Comparison of ENCODE assay signal across 8 cellular contexts in the genomic region with DNA sequence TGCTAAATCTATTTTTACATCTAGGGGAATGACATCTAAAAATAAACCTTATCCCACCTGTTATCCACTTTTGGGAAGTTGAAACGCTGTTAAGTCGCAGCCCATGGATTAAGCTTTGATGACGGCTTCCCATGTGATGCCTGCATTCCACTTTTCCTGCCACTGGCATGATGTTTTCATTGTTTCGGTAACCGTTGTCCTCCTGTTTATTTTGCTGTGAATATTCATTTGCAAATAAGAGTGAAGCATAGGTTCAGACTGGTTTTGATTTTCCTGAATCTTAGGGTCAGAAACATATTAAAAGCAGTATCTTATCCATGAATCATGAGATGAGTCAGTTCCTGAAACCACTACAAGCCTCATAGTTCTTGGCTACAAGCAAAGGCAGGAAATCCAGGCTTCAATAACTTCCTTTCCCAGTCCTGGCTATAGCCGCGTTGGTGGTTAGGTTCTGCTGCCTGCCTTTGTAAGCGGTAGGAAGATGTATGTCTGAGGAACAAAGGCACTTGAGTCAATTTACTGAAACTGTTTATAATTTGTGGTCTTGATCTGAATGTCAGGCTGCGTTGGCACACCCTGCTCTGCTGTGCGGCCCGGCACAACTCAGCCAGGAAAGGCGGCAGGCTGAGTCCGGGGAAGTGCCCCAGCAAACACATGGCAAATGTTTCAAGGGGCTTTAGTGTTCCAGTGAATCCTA. TPM values are rescaled to one million over a fixed set of nuclear protein-coding genes. Genes with fewer than 3 reads are reported as not detected.
DNase-seq lines count a peak whose midpoint lies in the region; ATAC-seq and TF ChIP-seq lines count a peak whose summit lies in the region.

No MANE protein-coding gene starts in this region.

- DNase-seq in AG09319 (ENCODE audit: extremely low read depth, low read depth): peak; percentile 92
- DNase-seq in HT1080 (ENCODE audit: low read depth): peak; percentile 100
- peak; percentile 84 for DNase-seq in RWPE1 (ENCODE audit: low spot score)
- peak; percentile 97 for DNase-seq in epithelial cell of prostate (ENCODE audit: low read depth, low spot score)
- peak; percentile 94 for DNase-seq in myocyte (ENCODE audit: low read depth)
- no peak for DNase-seq in activated gamma-delta T cell (lab: John Stamatoyannopoulos, UW)

- ATAC-seq in HG03571 (IDR thresholded peaks at IDR 0.05; ENCODE audit: unreplicated experiment) (no peak), GM18867 (IDR thresholded peaks at IDR 0.05; ENCODE audit: unreplicated experiment) (no peak)

- TF ChIP-seq CTCF in AG09319 (IDR thresholded peaks at IDR 0.05; ENCODE audit: low read depth, low read length) (no peak), RWPE1 (conservative IDR thresholded peaks at IDR 0.05; ENCODE audit: low read depth) (no peak)

- POLR2A ChIA-PET in RWPE1 (lab: Yijun Ruan, JAX; ENCODE audit: low non-redundant PET): no interaction called here

- CTCF ChIA-PET in RWPE1 (lab: Yijun Ruan, JAX): interaction anchor here (0.6 kb wide), 1 partner anchor 57 kb away, joined by 3 read pairs; no protein-coding TSS in a partner anchor

- peak overlapping the region; percentile 97 for H3K27ac ChIP-seq in RWPE1
- H3K27ac ChIP-seq in epithelial cell of prostate: peak overlapping the region; percentile 99

RNA-seq across cellular contexts. Expression of gene TEAD1, which starts 19.4 kb away (rescaled TPM):
- total RNA-seq in HT1080 (2014; rRNA removed; shearing (Covaris generic)): 60.5 and 74.3 TPM in 2 replicates
- 32.4 and 49.6 TPM in 2 replicates for polyA plus RNA-seq in HT1080 (2015; cell fraction: cytosol; rRNA removed)
- 71.0 and 75.3 TPM in 2 replicates for polyA plus RNA-seq in HT1080 (2015; cell fraction: nucleus; rRNA removed)
- 131 and 136 TPM in 2 replicates for total RNA-seq in myocyte
- 68.1 TPM for polyA plus RNA-seq in myocyte (2012)
